11 cellular contexts compared by ENCODE assay signal in genomic region chr19:8552810-8553209, GRCh38. TPM values are rescaled to one million over a fixed set of nuclear protein-coding genes. Genes with fewer than 3 reads are reported as not detected.
DNase-seq lines count a peak whose midpoint lies in the region; TF ChIP-seq lines count a peak whose summit lies in the region.
"Had no signal": no experiment of that assay in that cellular context is flagged by ENCODE, and none has a peak within 500 bp of the region (broad histone marks: within the 10 kb centered on the region; RNA-seq: fewer than 3 reads in every experiment).

No MANE protein-coding gene starts in this region.

- no peaks in the 10 kb centered on the region for H3K27me3 Mint-ChIP-seq in progenitor cell of endocrine pancreas

- H3K9me3 Mint-ChIP-seq in progenitor cell of endocrine pancreas (ENCODE audit: low read depth), result no peaks in the 10 kb centered on the region

- H3K27ac Mint-ChIP-seq in progenitor cell of endocrine pancreas, result peak overlapping the region; percentile 34
- H3K27ac Mint-ChIP-seq: activated T-cell treated with anti-CD3 and anti-CD28 coated beads, Interleukin-2, amount 50 U/mL, for 72 hours had no signal

- peaks cover 1% of the 10 kb centered on the region for H3K4me1 Mint-ChIP-seq in progenitor cell of endocrine pancreas (ENCODE audit: low read depth)

- no peak for TF ChIP-seq CTCF in choroid plexus epithelial cell (conservative IDR thresholded peaks at IDR 0.05; ENCODE audit: low read depth, low read length)
- TF ChIP-seq CTCF in progenitor cell of endocrine pancreas (IDR thresholded peaks at IDR 0.05; ENCODE audit: unreplicated experiment), result no peak
- TF ChIP-seq CTCF in GM10266 (IDR thresholded peaks at IDR 0.05; ENCODE audit: control insufficient read depth, insufficient read depth, low read depth, missing control alignments), result no peak

- H3K4me3 ChIP-seq in choroid plexus epithelial cell (ENCODE audit: low read depth, low read length), result no peak overlapping the region
- H3K4me3 ChIP-seq: BLaER1 treated with 17β-estradiol and CSF1 and Interleukin-3, amounts not matched to agents 10 nM and 100 nM; pancreas had no signal

- no peaks in the 10 kb centered on the region for H3K36me3 Mint-ChIP-seq in progenitor cell of endocrine pancreas (ENCODE audit: insufficient read depth)

- DNase-seq in SHP77 (lab: John Stamatoyannopoulos, UW) (peak; percentile 6 to 9), SHP77 treated with DMSO at 0.1 percent for 48 hours (lab: John Stamatoyannopoulos, UW) (no peak), NCI-H446 treated with DMSO at 0.1 percent for 48 hours (lab: John Stamatoyannopoulos, UW) (peak; percentile 9), choroid plexus epithelial cell (ENCODE audit: low read depth) (peak; percentile 54), progenitor cell of endocrine pancreas (ENCODE audit: low spot score, unreplicated experiment) (no peak), GM10266 (ENCODE audit: extremely low spot score) (no peak), NCI-H526 treated with DMSO at 0.1 percent for 48 hours (lab: John Stamatoyannopoulos, UW) (no peak), NCI-H510A treated with DMSO at 0.1 percent for 48 hours (lab: John Stamatoyannopoulos, UW) (no peak)
- DNase-seq: activated T-cell treated with anti-CD3 and anti-CD28 coated beads, Interleukin-2, amount 50 U/mL, for 72 hours; pancreas had no signal

- H3K4me3 Mint-ChIP-seq in progenitor cell of endocrine pancreas (ENCODE audit: low read depth), result no peak overlapping the region
- H3K4me3 Mint-ChIP-seq: activated T-cell treated with anti-CD3 and anti-CD28 coated beads, Interleukin-2, amount 50 U/mL, for 72 hours had no signal

RNA-seq across cellular contexts. Expression of gene MYO1F, which starts 24.4 kb away (rescaled TPM):
- total RNA-seq in progenitor cell of endocrine pancreas, result 0.16 and 0.55 TPM in 2 replicates

RNA-seq across cellular contexts. Expression of gene ZNF414, which starts 38.8 kb away (rescaled TPM):
- 31.5 and 37.7 TPM in 2 replicates for total RNA-seq in progenitor cell of endocrine pancreas

RNA-seq across cellular contexts. Expression of gene PRAM1, which starts 50.4 kb away (rescaled TPM):
- total RNA-seq in progenitor cell of endocrine pancreas, result 0.89 and 1.3 TPM in 2 replicates

RNA-seq across cellular contexts. Expression of gene ADAMTS10, which starts 57.7 kb away (rescaled TPM):
- total RNA-seq in progenitor cell of endocrine pancreas, result 53.0 and 59.1 TPM in 2 replicates

Comparison
In these comparisons a context has a peak if more than half of its experiments do, and no peak if none do; other contexts are left out.
1. DNase-seq: peak in SHP77 (2 of 2), NCI-H446 treated with DMSO at 0.1 percent for 48 hours (single experiment) and choroid plexus epithelial cell (single experiment); none in SHP77 treated with DMSO at 0.1 percent for 48 hours (single experiment), progenitor cell of endocrine pancreas (single experiment), GM10266 (single experiment), NCI-H526 treated with DMSO at 0.1 percent for 48 hours (single experiment) and NCI-H510A treated with DMSO at 0.1 percent for 48 hours (single experiment).